ENCODE assay signal across 21 cellular contexts in genomic region chr12:104761091-104761490, GRCh38.
A peak's percentile ranks its signal among the peaks of the same experiment; 100 is the strongest.
DNase-seq lines count a peak whose midpoint lies in the region; TF ChIP-seq lines count a peak whose summit lies in the region.
"Had no signal": no experiment of that assay in that cellular context is flagged by ENCODE, and none has a peak within 500 bp of the region (broad histone marks: within the 10 kb centered on the region; RNA-seq: fewer than 3 reads in every experiment).

No MANE protein-coding gene starts in this region.

- POLR2A ChIA-PET in AG04450 (lab: Yijun Ruan, JAX) = no interaction called here
- POLR2A ChIA-PET in activated CD4-positive, alpha-beta T cell treated with anti-CD3 and anti-CD28 coated beads, Interleukin-2, amount 10 ng/mL, durations not matched to agents 7 days and 5 days (lab: Charles Lee) = no interaction called here
- POLR2A ChIA-PET in PC-9 (lab: Charles Lee; ENCODE audit: unreplicated experiment) = no interaction called here

- H3K4me3 ChIP-seq in AG04450 (ENCODE audit: low read depth, low read length) (no peak overlapping the region), brain microvascular endothelial cell (ENCODE audit: low read depth, low read length) (no peak overlapping the region), PC-9 (no peak overlapping the region)
- H3K4me3 ChIP-seq: body of pancreas, hepatocyte, lung, SK-N-MC had no signal

- no peaks in the 10 kb centered on the region for H3K27me3 Mint-ChIP-seq in activated naive CD4-positive, alpha-beta T cell treated with anti-CD3 and anti-CD28 coated beads, Interleukin-2, amount 10 ng/mL, durations not matched to agents 7 days and 5 days
- H3K27me3 Mint-ChIP-seq in activated CD4-positive, alpha-beta T cell treated with anti-CD3 and anti-CD28 coated beads, Interleukin-2, amount 10 ng/mL, durations not matched to agents 7 days and 5 days = no peaks in the 10 kb centered on the region
- H3K27me3 Mint-ChIP-seq: activated naive CD8-positive, alpha-beta T cell treated with anti-CD3 and anti-CD28 coated beads for 36 hours had no signal

- H3K27ac Mint-ChIP-seq in activated naive CD4-positive, alpha-beta T cell treated with anti-CD3 and anti-CD28 coated beads, Interleukin-2, amount 10 ng/mL, durations not matched to agents 7 days and 5 days = no peak overlapping the region
- H3K27ac Mint-ChIP-seq in activated CD4-positive, alpha-beta T cell treated with anti-CD3 and anti-CD28 coated beads, Interleukin-2, amount 10 ng/mL, durations not matched to agents 7 days and 5 days = no peak overlapping the region
- H3K27ac Mint-ChIP-seq: activated naive CD8-positive, alpha-beta T cell treated with anti-CD3 and anti-CD28 coated beads for 36 hours; HFFc6 had no signal

- peaks cover 3% of the 10 kb centered on the region for H3K27me3 ChIP-seq in AG04450 (ENCODE audit: control insufficient read depth, insufficient read depth, low read length)
- no peaks in the 10 kb centered on the region for H3K27me3 ChIP-seq in brain microvascular endothelial cell (replicated peaks)
- no peaks in the 10 kb centered on the region for H3K27me3 ChIP-seq in PC-9 (ENCODE audit: insufficient read depth, low read depth)
- H3K27me3 ChIP-seq: body of pancreas, hepatocyte had no signal

- no peaks in the 10 kb centered on the region for H3K9me3 Mint-ChIP-seq in activated naive CD4-positive, alpha-beta T cell treated with anti-CD3 and anti-CD28 coated beads, Interleukin-2, amount 10 ng/mL, durations not matched to agents 7 days and 5 days
- no peaks in the 10 kb centered on the region for H3K9me3 Mint-ChIP-seq in activated CD4-positive, alpha-beta T cell treated with anti-CD3 and anti-CD28 coated beads, Interleukin-2, amount 10 ng/mL, durations not matched to agents 7 days and 5 days
- H3K9me3 Mint-ChIP-seq: HFFc6 had no signal

- H3K79me2 ChIP-seq in PC-9 (ENCODE audit: low read depth) = peaks cover 13% of the 10 kb centered on the region; the same call in 1 of the 2 replicates
- H3K79me2 ChIP-seq: hepatocyte had no signal

- CTCF ChIA-PET in AG04450 (lab: Charles Lee) (interaction anchor here (1.0 to 1.5 kb wide), 2 partner anchors 35 to 379 kb away, joined by 3 read pairs; no protein-coding TSS in a partner anchor), PC-9 (lab: Charles Lee) (no interaction called here)
- CTCF ChIA-PET in activated naive CD4-positive, alpha-beta T cell treated with anti-CD3 and anti-CD28 coated beads, Interleukin-2, amount 10 ng/mL, durations not matched to agents 7 days and 5 days (lab: Charles Lee) = interaction anchor here (1.2 kb wide), 1 partner anchor 12 kb away, joined by 5 read pairs; no protein-coding TSS in a partner anchor
- CTCF ChIA-PET in activated CD4-positive, alpha-beta T cell treated with anti-CD3 and anti-CD28 coated beads, Interleukin-2, amount 10 ng/mL, durations not matched to agents 7 days and 5 days (lab: Charles Lee) = interaction anchor here (0.5 to 1.4 kb wide), 3 partner anchors 214 to 802 kb away, joined by 3 to 4 read pairs (median 4); no protein-coding TSS in a partner anchor

- H3K27ac ChIP-seq in AG04450 (ENCODE audit: low read depth, low read length) = no peak overlapping the region
- H3K27ac ChIP-seq in brain microvascular endothelial cell = no peak overlapping the region
- H3K27ac ChIP-seq in PC-9 = no peak overlapping the region
- H3K27ac ChIP-seq: body of pancreas, hepatocyte, SK-N-MC had no signal

- in situ Hi-C loops in brain microvascular endothelial cell (cut with HindIII; ENCODE audit: low pct_ligation_motif_present, low sequenced_read_pairs) = no loop called here

- H3K4me1 ChIP-seq in PC-9 (replicated peaks; ENCODE audit: insufficient read depth) = no peaks in the 10 kb centered on the region; the same call in 1 of the 2 replicates
- H3K4me1 ChIP-seq: body of pancreas had no signal

- intact Hi-C loops in PC-9 (cut with micrococcal nuclease; ENCODE audit: unreplicated experiment) = no loop called here

- H2AFZ ChIP-seq in PC-9 = no peak overlapping the region
- H2AFZ ChIP-seq: hepatocyte had no signal

- no peaks in the 10 kb centered on the region; the same call in none of the 2 replicates for H4K20me1 ChIP-seq in PC-9 (ENCODE audit: insufficient read depth)

- no peak overlapping the region for H3K4me3 Mint-ChIP-seq in activated naive CD4-positive, alpha-beta T cell treated with anti-CD3 and anti-CD28 coated beads, Interleukin-2, amount 10 ng/mL, durations not matched to agents 7 days and 5 days
- no peak overlapping the region for H3K4me3 Mint-ChIP-seq in activated CD4-positive, alpha-beta T cell treated with anti-CD3 and anti-CD28 coated beads, Interleukin-2, amount 10 ng/mL, durations not matched to agents 7 days and 5 days
- H3K4me3 Mint-ChIP-seq: activated naive CD8-positive, alpha-beta T cell treated with anti-CD3 and anti-CD28 coated beads for 36 hours; HFFc6 had no signal

- H3K4me2 ChIP-seq in PC-9 = no peak overlapping the region
- H3K4me2 ChIP-seq: hepatocyte had no signal

- H3K36me3 Mint-ChIP-seq in activated naive CD4-positive, alpha-beta T cell treated with anti-CD3 and anti-CD28 coated beads, Interleukin-2, amount 10 ng/mL, durations not matched to agents 7 days and 5 days = peaks cover 47% of the 10 kb centered on the region
- peaks cover 31% of the 10 kb centered on the region for H3K36me3 Mint-ChIP-seq in activated CD4-positive, alpha-beta T cell treated with anti-CD3 and anti-CD28 coated beads, Interleukin-2, amount 10 ng/mL, durations not matched to agents 7 days and 5 days (ENCODE audit: low read depth)

- DNase-seq in AG04450 (ENCODE audit: low read depth, low spot score) (no peak), brain microvascular endothelial cell (no peak), islet precursor cell (peak; percentile 63), NCI-H1694 treated with DMSO at 0.1 percent for 48 hours (lab: John Stamatoyannopoulos, UW) (no peak), PC-9 (no peak)
- DNase-seq in activated naive CD4-positive, alpha-beta T cell treated with anti-CD3 and anti-CD28 coated beads, Interleukin-2, amount 10 ng/mL, durations not matched to agents 7 days and 5 days = no peak
- no peak for DNase-seq in activated CD4-positive, alpha-beta T cell treated with anti-CD3 and anti-CD28 coated beads, Interleukin-2, amount 10 ng/mL, durations not matched to agents 7 days and 5 days
- DNase-seq: ACHN; activated naive CD8-positive, alpha-beta T cell treated with anti-CD3 and anti-CD28 coated beads for 36 hours; body of pancreas; cortex of kidney; foreskin fibroblast; HFFc6; kidney; NCI-H1417; NCI-H2107; T1000 had no signal

- H3K9me2 ChIP-seq in PC-9 (ENCODE audit: insufficient read depth) = no peaks in the 10 kb centered on the region

- peaks cover 13% of the 10 kb centered on the region; the same call in 1 of the 2 replicates for H3F3A ChIP-seq in PC-9 (ENCODE audit: insufficient read depth, low read depth)

- BruUV-seq in PC-9 (replicated peaks; lab: Mats Ljungman, UMichigan) = no TSS peak

- H3K9me3 ChIP-seq in AG04450 (ENCODE audit: control insufficient read depth, insufficient read depth, low read length) = peaks cover 7% of the 10 kb centered on the region
- H3K9me3 ChIP-seq in PC-9 (ENCODE audit: insufficient read depth, low read depth) = no peaks in the 10 kb centered on the region
- H3K9me3 ChIP-seq: body of pancreas had no signal

- peaks cover 35% of the 10 kb centered on the region for H3K4me1 Mint-ChIP-seq in activated naive CD4-positive, alpha-beta T cell treated with anti-CD3 and anti-CD28 coated beads, Interleukin-2, amount 10 ng/mL, durations not matched to agents 7 days and 5 days
- peaks cover 30% of the 10 kb centered on the region for H3K4me1 Mint-ChIP-seq in activated CD4-positive, alpha-beta T cell treated with anti-CD3 and anti-CD28 coated beads, Interleukin-2, amount 10 ng/mL, durations not matched to agents 7 days and 5 days

- TF ChIP-seq CTCF in AG04450 (IDR thresholded peaks at IDR 0.05; ENCODE audit: low read depth, low read length) (peak; percentile 27; the same call in 1 of the 2 replicates), GM12873 (IDR thresholded peaks at IDR 0.05; ENCODE audit: insufficient read depth, low read depth, low read length, missing control alignments) (peak; percentile 25), brain microvascular endothelial cell (IDR thresholded peaks at IDR 0.05; ENCODE audit: low read depth, low read length, missing control alignments) (peak; percentile 40), PC-9 (conservative IDR thresholded peaks at IDR 0.05) (no peak)

- H3K36me3 ChIP-seq in brain microvascular endothelial cell (replicated peaks) = peaks cover 3% of the 10 kb centered on the region
- peaks cover 11% of the 10 kb centered on the region for H3K36me3 ChIP-seq in PC-9 (ENCODE audit: low read depth)
